20 cellular contexts compared by ENCODE assay signal in genomic region chr11:107699371-107700348, GRCh38. TPM values are rescaled to one million over a fixed set of nuclear protein-coding genes. Genes with fewer than 3 reads are reported as not detected.
DNase-seq lines count a peak whose midpoint lies in the region; ATAC-seq, FAIRE-seq and TF ChIP-seq lines count a peak whose summit lies in the region.
"Had no signal": no experiment of that assay in that cellular context is flagged by ENCODE, and none has a peak within 500 bp of the region (broad histone marks: within the 10 kb centered on the region; RNA-seq: fewer than 3 reads in every experiment).

No MANE protein-coding gene starts in this region.

- H3K27ac Mint-ChIP-seq in activated naive CD4-positive, alpha-beta T cell treated with anti-CD3 and anti-CD28 coated beads, Interleukin-2, amount 50 U/mL, for 72 hours, result no peak overlapping the region

- no peak overlapping the region for H3K4me3 ChIP-seq in right cardiac atrium (ENCODE audit: low read length)
- no peak overlapping the region for H3K4me3 ChIP-seq in bronchial epithelial cell (ENCODE audit: low read depth, low read length)
- H3K4me3 ChIP-seq in mesenchymal stem cell (ENCODE audit: insufficient read depth in 1 of 2, low read depth in 1 of 2, low read length in 2 of 2), result no peak overlapping the region
- H3K4me3 ChIP-seq: PC-9, SK-N-MC had no signal

- no peak overlapping the region for H2AK5ac ChIP-seq in mesenchymal stem cell (ENCODE audit: low read length, severe bottlenecking)

- H3K27me3 ChIP-seq in right cardiac atrium (ENCODE audit: control insufficient read depth, insufficient read depth) (no peaks in the 10 kb centered on the region), bronchial epithelial cell (ENCODE audit: control insufficient read depth, insufficient read depth, low read length) (no peaks in the 10 kb centered on the region), mesenchymal stem cell (ENCODE audit: control insufficient read depth in 1 of 2, insufficient read depth in 1 of 2, low read length in 2 of 2) (peaks cover 0 to 11% of the 10 kb centered on the region in 2 experiments)

- H3K23ac ChIP-seq in mesenchymal stem cell (ENCODE audit: low read length in 2 of 2), result no peak overlapping the region

- H3K36me3 ChIP-seq in bronchial epithelial cell (ENCODE audit: control insufficient read depth, insufficient read depth, low read length) (no peaks in the 10 kb centered on the region), mesenchymal stem cell (ENCODE audit: control insufficient read depth in 1 of 2, insufficient read depth in 2 of 2, low read depth in 1 of 2, low read length in 2 of 2) (no peaks in the 10 kb centered on the region)

- no peak overlapping the region for H3K4ac ChIP-seq in mesenchymal stem cell (ENCODE audit: low read depth in 1 of 2, low read length in 2 of 2)

- H3K4me2 ChIP-seq in mesenchymal stem cell (ENCODE audit: low read length, poor library complexity, severe bottlenecking), result no peak overlapping the region
- H3K4me2 ChIP-seq: KMS-11, PC-9 had no signal

- FAIRE-seq in bronchial epithelial cell (lab: Jason Lieb, UNC), result peak; percentile 77
- FAIRE-seq: H54 had no signal

- H3K27ac ChIP-seq in right cardiac atrium (ENCODE audit: low read length) (no peak overlapping the region), mesenchymal stem cell (ENCODE audit: low read length, poor library complexity, severe bottlenecking) (no peak overlapping the region)
- H3K27ac ChIP-seq: 22Rv1, KMS-11, PC-9, SK-N-MC had no signal

- peak overlapping the region in 1 of 2 experiments; percentile 31 for H2BK12ac ChIP-seq in mesenchymal stem cell (ENCODE audit: low read length in 2 of 2)

- no peak overlapping the region for H2BK15ac ChIP-seq in mesenchymal stem cell (ENCODE audit: low read depth, poor library complexity, severe bottlenecking)

- ATAC-seq in right cardiac atrium, result peak; percentile 38 to 64
- no peak for ATAC-seq in Right ventricle myocardium inferior
- no peak for ATAC-seq in activated naive CD4-positive, alpha-beta T cell treated with anti-CD3 and anti-CD28 coated beads, Interleukin-2, amount 50 U/mL, for 72 hours
- no peak for ATAC-seq in HG03045 (IDR thresholded peaks at IDR 0.05; ENCODE audit: unreplicated experiment)

- no peaks in the 10 kb centered on the region for H3K36me3 Mint-ChIP-seq in activated naive CD4-positive, alpha-beta T cell treated with anti-CD3 and anti-CD28 coated beads, Interleukin-2, amount 50 U/mL, for 72 hours
- H3K36me3 Mint-ChIP-seq: CD14-positive monocyte had no signal

- H3K9me3 Mint-ChIP-seq in activated naive CD4-positive, alpha-beta T cell treated with anti-CD3 and anti-CD28 coated beads, Interleukin-2, amount 50 U/mL, for 72 hours, result no peaks in the 10 kb centered on the region

- intact Hi-C loops in right cardiac atrium (cut with DNase I), result no loop called here
- intact Hi-C loops in Right ventricle myocardium inferior (cut with DNase I), result no loop called here

- H2BK120ac ChIP-seq in mesenchymal stem cell (ENCODE audit: low read depth, low read length), result no peak overlapping the region

- H3K18ac ChIP-seq in mesenchymal stem cell (ENCODE audit: low read depth in 1 of 2, low read length in 2 of 2), result no peak overlapping the region

- H4K8ac ChIP-seq in mesenchymal stem cell (ENCODE audit: low read length), result no peak overlapping the region

- no peak overlapping the region for H2BK5ac ChIP-seq in mesenchymal stem cell (ENCODE audit: low read depth, low read length, poor library complexity, severe bottlenecking)

- H2AFZ ChIP-seq in mesenchymal stem cell (ENCODE audit: low read depth, low read length), result no peak overlapping the region
- H2AFZ ChIP-seq: PC-9 had no signal

- H3K14ac ChIP-seq in mesenchymal stem cell (ENCODE audit: low read length in 2 of 2), result no peak overlapping the region

- no peak for TF ChIP-seq CTCF in bronchial epithelial cell (IDR thresholded peaks at IDR 0.05; ENCODE audit: insufficient read depth, low read length, severe bottlenecking)

- H3K9ac ChIP-seq in mesenchymal stem cell (ENCODE audit: low read length), result peak overlapping the region; percentile 3
- H3K9ac ChIP-seq: KMS-11 had no signal

- no peak overlapping the region for H4K91ac ChIP-seq in mesenchymal stem cell (ENCODE audit: low read length)

- DNase-seq in right cardiac atrium (no peak), Right ventricle myocardium inferior (ENCODE audit: missing footprints) (no peak), bronchial epithelial cell (ENCODE audit: low read depth) (no peak), mesenchymal stem cell (no peak), inferior parietal cortex (ENCODE audit: extremely low spot score) (no peak), DMS79 (lab: John Stamatoyannopoulos, UW) (no peak)
- DNase-seq in activated naive CD4-positive, alpha-beta T cell treated with anti-CD3 and anti-CD28 coated beads, Interleukin-2, amount 50 U/mL, for 72 hours (ENCODE audit: low spot score in 2 of 2), result no peak
- DNase-seq: Caco-2, GF-D8, NCI-H1417 treated with DMSO at 0.1 percent for 48 hours, NCI-H1930, NCI-H226, NCI-H526, PC-9 had no signal

- 58% methylated on average over 16 of the region's 16 CpGs for WGBS in right cardiac atrium
- WGBS in mesenchymal stem cell, result 96% methylated on average over 15 of the region's 16 CpGs

- H3K9me3 ChIP-seq in right cardiac atrium (ENCODE audit: control insufficient read depth, low read length) (no peaks in the 10 kb centered on the region), mesenchymal stem cell (ENCODE audit: control insufficient read depth, low read length) (no peaks in the 10 kb centered on the region)
- H3K9me3 ChIP-seq: Caco-2 had no signal

- H3K79me1 ChIP-seq in mesenchymal stem cell (replicated peaks; ENCODE audit: low read length, poor library complexity, severe bottlenecking), result no peaks in the 10 kb centered on the region

- H3K4me1 ChIP-seq in right cardiac atrium (ENCODE audit: control insufficient read depth, insufficient read depth, low read length) (peaks cover 2% of the 10 kb centered on the region), mesenchymal stem cell (ENCODE audit: control insufficient read depth, insufficient read depth, low read depth, low read length) (no peaks in the 10 kb centered on the region)

RNA-seq across cellular contexts. Expression of gene SLN, which starts 12.2 kb away (rescaled TPM):
- total RNA-seq in right cardiac atrium (1,000 to 10,000 TPM in 3 of 4 donors, 100 to 1,000 TPM in 1; 753 to 2,517 (median 1,525) TPM), Right ventricle myocardium inferior (23.2 TPM), bronchial epithelial cell (not detected in 2 replicates)
- 2,787 TPM for polyA plus RNA-seq in right cardiac atrium
- 0.21 TPM for polyA plus RNA-seq in mesenchymal stem cell (2013, experiment 1 of 2)
- polyA plus RNA-seq in mesenchymal stem cell (2013, experiment 2 of 2), result not detected
- total RNA-seq in activated naive CD4-positive, alpha-beta T cell treated with anti-CD3 and anti-CD28 coated beads, Interleukin-2, amount 50 U/mL, for 72 hours, result not detected
- total RNA-seq: Caco-2, PC-9 had no signal
- polyA plus RNA-seq: CD14-positive monocyte had no signal

Comparison
In these comparisons a context has a peak if more than half of its experiments do, and no peak if none do; other contexts are left out.
1. ATAC-seq: peak in right cardiac atrium (2 of 2); none in Right ventricle myocardium inferior (single experiment), activated naive CD4-positive, alpha-beta T cell treated with anti-CD3 and anti-CD28 coated beads, Interleukin-2, amount 50 U/mL, for 72 hours (0 of 2) and HG03045 (single experiment).
2. RNA of gene SLN, which starts 12.2 kb away (total RNA-seq): 753 to 2,517 TPM in right cardiac atrium; 23.2 TPM in Right ventricle myocardium inferior (single experiment), not detected in bronchial epithelial cell and not detected in activated naive CD4-positive, alpha-beta T cell treated with anti-CD3 and anti-CD28 coated beads, Interleukin-2, amount 50 U/mL, for 72 hours; every median in the first group is over 10 times any median in the second.